17 cellular contexts compared by ENCODE assay signal in genomic region chr3:170002829-170003228, GRCh38. TPM values are rescaled to one million over a fixed set of nuclear protein-coding genes. Genes with fewer than 3 reads are reported as not detected.
DNase-seq lines count a peak whose midpoint lies in the region; ATAC-seq, FAIRE-seq and TF ChIP-seq lines count a peak whose summit lies in the region.
"Had no signal": no experiment of that assay in that cellular context is flagged by ENCODE, and none has a peak within 500 bp of the region (broad histone marks: within the 10 kb centered on the region; RNA-seq: fewer than 3 reads in every experiment).

No MANE protein-coding gene starts in this region.

- POLR2A ChIA-PET in T-cell (lab: Charles Lee): no interaction called here

- peaks cover 7% of the 10 kb centered on the region for H3K36me3 Mint-ChIP-seq in T-cell

- H3K36me3 ChIP-seq in BLaER1 treated with 17β-estradiol and CSF1 and Interleukin-3, amounts not matched to agents 10 nM and 100 nM: peaks cover 0 to 17% (median 7%) of the 10 kb centered on the region in 11 experiments; a peak in 6 of 22 replicates
- H3K36me3 ChIP-seq in lower lobe of right lung: no peaks in the 10 kb centered on the region
- H3K36me3 ChIP-seq: Peyer's patch, sigmoid colon had no signal

- peaks cover 0 to 9% (median 0%) of the 10 kb centered on the region in 11 experiments; a peak in 2 of 22 replicates for H3K9me3 ChIP-seq in BLaER1 treated with 17β-estradiol and CSF1 and Interleukin-3, amounts not matched to agents 10 nM and 100 nM (replicated peaks in 1 of 11)
- no peaks in the 10 kb centered on the region for H3K9me3 ChIP-seq in lower lobe of right lung
- H3K9me3 ChIP-seq: Peyer's patch, sigmoid colon had no signal

- H3K4me1 Mint-ChIP-seq in T-cell: peaks cover 43 to 51% (median 45%) of the 10 kb centered on the region in 3 donors

- peak overlapping the region in 1 of 3 donors; percentile 41 for H3K4me3 Mint-ChIP-seq in T-cell
- H3K4me3 Mint-ChIP-seq: nephron had no signal

- peaks cover 0 to 2% (median 0%) of the 10 kb centered on the region in 3 donors for H3K9me3 Mint-ChIP-seq in T-cell
- H3K9me3 Mint-ChIP-seq: nephron had no signal

- no peak for TF ChIP-seq CTCF in lower lobe of right lung (IDR thresholded peaks at IDR 0.05)

- H4K20me1 ChIP-seq in BLaER1 treated with 17β-estradiol and CSF1 and Interleukin-3, amounts not matched to agents 10 nM and 100 nM: no peaks in the 10 kb centered on the region

- FAIRE-seq in GM19239 (lab: Jason Lieb, UNC): peak; percentile 40
- FAIRE-seq: astrocyte, GM18507, kidney had no signal

- H3K27me3 Mint-ChIP-seq in T-cell: no peaks in the 10 kb centered on the region

- peak overlapping the region; percentile 51 to 80 (median 65) for H3K4me2 ChIP-seq in BLaER1 treated with 17β-estradiol and CSF1 and Interleukin-3, amounts not matched to agents 10 nM and 100 nM

- peak overlapping the region; percentile 84 to 85 for H3K27ac Mint-ChIP-seq in T-cell

- intact Hi-C loops in lower lobe of right lung (cut with DNase I): no loop called here

- H3K4me1 ChIP-seq in BLaER1 treated with 17β-estradiol and CSF1 and Interleukin-3, amounts not matched to agents 10 nM and 100 nM: peaks cover 44 to 71% (median 55%) of the 10 kb centered on the region in 10 experiments
- peaks cover 28% of the 10 kb centered on the region for H3K4me1 ChIP-seq in lower lobe of right lung
- H3K4me1 ChIP-seq: sigmoid colon had no signal

- peak overlapping the region in 10 of 11 experiments; percentile 25 to 83 (median 73); a peak in 19 of 22 replicates for H3K27ac ChIP-seq in BLaER1 treated with 17β-estradiol and CSF1 and Interleukin-3, amounts not matched to agents 10 nM and 100 nM
- peak overlapping the region; percentile 37 for H3K27ac ChIP-seq in lower lobe of right lung
- H3K27ac ChIP-seq: sigmoid colon had no signal

- H3K4me3 ChIP-seq in BLaER1 treated with 17β-estradiol and CSF1 and Interleukin-3, amounts not matched to agents 10 nM and 100 nM: 0 out of 20 replicates have a peak overlapping the region, but pooled peaks of 1 of the 10 experiments have one; percentile 8
- H3K4me3 ChIP-seq in lower lobe of right lung: peak overlapping the region; percentile 22
- H3K4me3 ChIP-seq: Peyer's patch had no signal

- no peaks in the 10 kb centered on the region for H3K27me3 ChIP-seq in BLaER1 treated with 17β-estradiol and CSF1 and Interleukin-3, amounts not matched to agents 10 nM and 100 nM
- H3K27me3 ChIP-seq in lower lobe of right lung (ENCODE audit: low read depth): no peaks in the 10 kb centered on the region
- H3K27me3 ChIP-seq: Peyer's patch, sigmoid colon had no signal

- CTCF ChIA-PET in T-cell (lab: Charles Lee): interaction anchor here (0.8 to 1.1 kb wide), 2 partner anchors 9 to 19 kb away, joined by 3 read pairs; no protein-coding TSS in a partner anchor

- peak overlapping the region in 7 of 11 experiments; percentile 30 to 66 (median 55); a peak in 12 of 22 replicates for H3K9ac ChIP-seq in BLaER1 treated with 17β-estradiol and CSF1 and Interleukin-3, amounts not matched to agents 10 nM and 100 nM

- DNase-seq in GM19239 (ENCODE audit: insufficient read length, low spot score) (no peak), T-cell (no peak), lower lobe of right lung (no peak), amygdala (lab: John Stamatoyannopoulos, UW) (no peak), NCI-H2081 treated with DMSO at 0.1 percent for 48 hours (lab: John Stamatoyannopoulos, UW) (no peak)
- DNase-seq in stimulated activated CD4-positive, alpha-beta T cell treated with anti-CD3 and anti-CD28 coated beads, Interleukin-2, amount 100 ng/mL, for 24 hours: no peak
- DNase-seq: kidney, NCI-H1092 treated with DMSO at 0.1 percent for 48 hours, NCI-H345, Peyer's patch, sigmoid colon, T-helper 9 cell had no signal

- ATAC-seq in T-cell (replicated peaks in 1 of 4) (peak in 1 of 4 experiments; percentile 17), lower lobe of right lung (no peak), GM18870 (IDR thresholded peaks at IDR 0.05; ENCODE audit: unreplicated experiment) (no peak)

RNA-seq across cellular contexts. Expression of gene GPR160, which starts 35.0 kb away (rescaled TPM):
- total RNA-seq in T-cell (1 to 10 TPM; 4.3 to 8.4 (median 5.9) TPM), lower lobe of right lung (24.4 TPM)

RNA-seq across cellular contexts. Expression of gene SEC62, which starts 36.2 kb away (rescaled TPM):
- total RNA-seq in T-cell (10 to 100 TPM; 95.0 to 99.9 (median 97.2) TPM), lower lobe of right lung (153 TPM)
